In genomic region chr2:205783872-205784510, GRCh38 we compare ENCODE assay signal across 1 cellular context.
TF ChIP-seq lines count a peak whose summit lies in the region.

No MANE protein-coding gene starts in this region.

TF ChIP-seq in HepG2, 621 proteins besides CTCF, POLR2A, EP300 and RAD21 (continued from another document):
- peak; percentile 38; the same call in 1 of the 2 replicates for TF ChIP-seq AHDC1 (CRISPR knock-in tag; IDR thresholded peaks at IDR 0.05; ENCODE audit: borderline replicate concordance)
- TF ChIP-seq NCOA2 (CRISPR knock-in tag; IDR thresholded peaks at IDR 0.05): peak; percentile 69
- TF ChIP-seq CBX1 (IDR thresholded peaks at IDR 0.05; ENCODE audit: low read depth): no peak
- no peak for TF ChIP-seq RFX3 (CRISPR knock-in tag; IDR thresholded peaks at IDR 0.05)
- 0 out of 2 replicates have a peak, but pooled peaks have one; percentile 48 for TF ChIP-seq SNAPC5 (CRISPR knock-in tag; IDR thresholded peaks at IDR 0.05; ENCODE audit: borderline replicate concordance)
- TF ChIP-seq, protein P1, sequence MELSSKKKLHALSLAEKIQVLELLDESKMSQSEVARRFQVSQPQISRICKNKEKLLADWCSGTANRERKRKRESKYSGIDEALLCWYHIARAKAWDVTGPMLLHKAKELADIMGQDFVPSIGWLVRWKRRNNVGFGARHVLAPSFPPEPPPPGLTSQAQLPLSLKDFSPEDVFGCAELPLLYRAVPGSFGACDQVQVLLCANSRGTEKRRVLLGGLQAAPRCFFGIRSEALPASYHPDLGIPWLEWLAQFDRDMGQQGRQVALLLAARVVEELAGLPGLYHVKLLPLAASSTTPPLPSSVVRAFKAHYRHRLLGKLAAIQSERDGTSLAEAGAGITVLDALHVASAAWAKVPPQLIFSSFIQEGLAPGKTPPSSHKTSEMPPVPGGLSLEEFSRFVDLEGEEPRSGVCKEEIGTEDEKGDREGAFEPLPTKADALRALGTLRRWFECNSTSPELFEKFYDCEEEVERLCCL (CRISPR knock-in tag; IDR thresholded peaks at IDR 0.05; ENCODE audit: borderline replicate concordance): no peak
- TF ChIP-seq CEBPB (IDR thresholded peaks at IDR 0.05; ENCODE audit: borderline replicate concordance, low read depth, low read length): no peak
- TF ChIP-seq, protein P2, sequence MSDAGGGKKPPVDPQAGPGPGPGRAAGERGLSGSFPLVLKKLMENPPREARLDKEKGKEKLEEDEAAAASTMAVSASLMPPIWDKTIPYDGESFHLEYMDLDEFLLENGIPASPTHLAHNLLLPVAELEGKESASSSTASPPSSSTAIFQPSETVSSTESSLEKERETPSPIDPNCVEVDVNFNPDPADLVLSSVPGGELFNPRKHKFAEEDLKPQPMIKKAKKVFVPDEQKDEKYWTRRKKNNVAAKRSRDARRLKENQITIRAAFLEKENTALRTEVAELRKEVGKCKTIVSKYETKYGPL (CRISPR knock-in tag; IDR thresholded peaks at IDR 0.05): no peak
- TF ChIP-seq MYNN (CRISPR knock-in tag; IDR thresholded peaks at IDR 0.05; ENCODE audit: low read depth): no peak
- 0 out of 2 replicates have a peak, but pooled peaks have one; percentile 28 for TF ChIP-seq ZNF317 (CRISPR knock-in tag; IDR thresholded peaks at IDR 0.05)
- TF ChIP-seq POLR2AphosphoS5 (IDR thresholded peaks at IDR 0.05; ENCODE audit: low read depth, low read length): no peak
- TF ChIP-seq TAF1 (CRISPR knock-in tag; IDR thresholded peaks at IDR 0.05): no peak
- TF ChIP-seq ZNF331 (CRISPR knock-in tag; IDR thresholded peaks at IDR 0.05): peak; percentile 60; the same call in 1 of the 2 replicates
- TF ChIP-seq REPIN1 (CRISPR knock-in tag; IDR thresholded peaks at IDR 0.05; ENCODE audit: borderline replicate concordance, low read depth): peak; percentile 59; the same call in 1 of the 2 replicates
- 0 out of 2 replicates have a peak, but pooled peaks have one; percentile 18 for TF ChIP-seq SIX1 (CRISPR knock-in tag; IDR thresholded peaks at IDR 0.05; ENCODE audit: borderline replicate concordance)
- TF ChIP-seq, protein P3, sequence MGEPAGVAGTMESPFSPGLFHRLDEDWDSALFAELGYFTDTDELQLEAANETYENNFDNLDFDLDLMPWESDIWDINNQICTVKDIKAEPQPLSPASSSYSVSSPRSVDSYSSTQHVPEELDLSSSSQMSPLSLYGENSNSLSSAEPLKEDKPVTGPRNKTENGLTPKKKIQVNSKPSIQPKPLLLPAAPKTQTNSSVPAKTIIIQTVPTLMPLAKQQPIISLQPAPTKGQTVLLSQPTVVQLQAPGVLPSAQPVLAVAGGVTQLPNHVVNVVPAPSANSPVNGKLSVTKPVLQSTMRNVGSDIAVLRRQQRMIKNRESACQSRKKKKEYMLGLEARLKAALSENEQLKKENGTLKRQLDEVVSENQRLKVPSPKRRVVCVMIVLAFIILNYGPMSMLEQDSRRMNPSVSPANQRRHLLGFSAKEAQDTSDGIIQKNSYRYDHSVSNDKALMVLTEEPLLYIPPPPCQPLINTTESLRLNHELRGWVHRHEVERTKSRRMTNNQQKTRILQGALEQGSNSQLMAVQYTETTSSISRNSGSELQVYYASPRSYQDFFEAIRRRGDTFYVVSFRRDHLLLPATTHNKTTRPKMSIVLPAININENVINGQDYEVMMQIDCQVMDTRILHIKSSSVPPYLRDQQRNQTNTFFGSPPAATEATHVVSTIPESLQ (CRISPR knock-in tag; conservative IDR thresholded peaks at IDR 0.05): no peak
- no peak for TF ChIP-seq NCOA1 (CRISPR knock-in tag; IDR thresholded peaks at IDR 0.05)
- TF ChIP-seq, protein P4, sequence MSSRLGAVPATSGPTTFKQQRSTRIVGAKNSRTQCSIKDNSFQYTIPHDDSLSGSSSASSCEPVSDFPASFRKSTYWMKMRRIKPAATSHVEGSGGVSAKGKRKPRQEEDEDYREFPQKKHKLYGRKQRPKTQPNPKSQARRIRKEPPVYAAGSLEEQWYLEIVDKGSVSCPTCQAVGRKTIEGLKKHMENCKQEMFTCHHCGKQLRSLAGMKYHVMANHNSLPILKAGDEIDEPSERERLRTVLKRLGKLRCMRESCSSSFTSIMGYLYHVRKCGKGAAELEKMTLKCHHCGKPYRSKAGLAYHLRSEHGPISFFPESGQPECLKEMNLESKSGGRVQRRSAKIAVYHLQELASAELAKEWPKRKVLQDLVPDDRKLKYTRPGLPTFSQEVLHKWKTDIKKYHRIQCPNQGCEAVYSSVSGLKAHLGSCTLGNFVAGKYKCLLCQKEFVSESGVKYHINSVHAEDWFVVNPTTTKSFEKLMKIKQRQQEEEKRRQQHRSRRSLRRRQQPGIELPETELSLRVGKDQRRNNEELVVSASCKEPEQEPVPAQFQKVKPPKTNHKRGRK (CRISPR knock-in tag; IDR thresholded peaks at IDR 0.05): no peak
- no peak for TF ChIP-seq SOX6 (IDR thresholded peaks at IDR 0.05)
- TF ChIP-seq SOX6 (CRISPR knock-in tag; IDR thresholded peaks at IDR 0.05): peak; percentile 69; the same call in 1 of the 2 replicates
- TF ChIP-seq TEAD3 (CRISPR knock-in tag; optimal IDR thresholded peaks at IDR 0.05; ENCODE audit: borderline replicate concordance): peak; percentile 30
- TF ChIP-seq HOXA7 (CRISPR knock-in tag; IDR thresholded peaks at IDR 0.05): no peak
- 0 out of 2 replicates have a peak, but pooled peaks have one; percentile 23 for TF ChIP-seq TOPORS (CRISPR knock-in tag; IDR thresholded peaks at IDR 0.05)
- peak; percentile 56 for TF ChIP-seq ARID5B (CRISPR knock-in tag; IDR thresholded peaks at IDR 0.05)
- TF ChIP-seq ZNF460 (CRISPR knock-in tag; IDR thresholded peaks at IDR 0.05; ENCODE audit: borderline replicate concordance): no peak
- TF ChIP-seq HNRNPL (IDR thresholded peaks at IDR 0.05; ENCODE audit: low read depth, low read length): no peak
- no peak for TF ChIP-seq ISL2 (CRISPR knock-in tag; IDR thresholded peaks at IDR 0.05)
- TF ChIP-seq ZNF10 (CRISPR knock-in tag; IDR thresholded peaks at IDR 0.05; ENCODE audit: borderline replicate concordance, low read depth): no peak
